38 cellular contexts compared by ENCODE assay signal in genomic region chr19:536881-537404, GRCh38. TPM values are rescaled to one million over a fixed set of nuclear protein-coding genes. Genes with fewer than 3 reads are reported as not detected.
"Had no signal": no experiment of that assay in that cellular context is flagged by ENCODE, and none has a peak within 500 bp of the region (broad histone marks: within the 10 kb centered on the region; RNA-seq: fewer than 3 reads in every experiment).

No MANE protein-coding gene starts in this region.

- H3K27ac ChIP-seq: KMS-11 had no signal

- H3K4me3 ChIP-seq: MG63 had no signal

- H3K36me3 ChIP-seq: MG63 had no signal

- H3K27me3 ChIP-seq: MG63 had no signal

- H3K4me2 ChIP-seq: KMS-11 had no signal

- DNase-seq: Karpas-422, Kasumi-1, KBM-7, KG1, MG63, MM.1S, MV-4-11, NCI-H1048, NCI-H1092, NCI-H1105, NCI-H1105 treated with DMSO at 0.1 percent for 48 hours, NCI-H1417, NCI-H1417 treated with DMSO at 0.1 percent for 48 hours, NCI-H1436, NCI-H1436 treated with DMSO at 0.1 percent for 48 hours, NCI-H146, NCI-H1694, NCI-H1694 treated with DMSO at 0.1 percent for 48 hours, NCI-H187, NCI-H187 treated with DMSO at 0.1 percent for 48 hours, NCI-H1930, NCI-H2029, NCI-H2029 treated with DMSO at 0.1 percent for 48 hours, NCI-H2081, NCI-H2081 treated with DMSO at 0.1 percent for 48 hours, NCI-H2107, NCI-H2171, NCI-H2171 treated with DMSO at 0.1 percent for 48 hours, NCI-H2227 treated with DMSO at 0.1 percent for 48 hours, NCI-H226, NCI-H345, NCI-H446, NCI-H446 treated with DMSO at 0.1 percent for 48 hours had no signal

- H3K9me3 ChIP-seq: MG63 had no signal

- H3K9ac ChIP-seq: KMS-11 had no signal

RNA-seq across cellular contexts. Expression of gene GZMM, which starts 6.9 kb away (rescaled TPM):
- total RNA-seq: LHCN-M2, MCF 10A, NCI-H460 had no signal

RNA-seq across cellular contexts. Expression of gene MADCAM1, which starts 40.7 kb away (rescaled TPM):
- total RNA-seq: M059J, NCI-H460 had no signal
